ENCODE assay signal across 16 cellular contexts in the genomic region with DNA sequence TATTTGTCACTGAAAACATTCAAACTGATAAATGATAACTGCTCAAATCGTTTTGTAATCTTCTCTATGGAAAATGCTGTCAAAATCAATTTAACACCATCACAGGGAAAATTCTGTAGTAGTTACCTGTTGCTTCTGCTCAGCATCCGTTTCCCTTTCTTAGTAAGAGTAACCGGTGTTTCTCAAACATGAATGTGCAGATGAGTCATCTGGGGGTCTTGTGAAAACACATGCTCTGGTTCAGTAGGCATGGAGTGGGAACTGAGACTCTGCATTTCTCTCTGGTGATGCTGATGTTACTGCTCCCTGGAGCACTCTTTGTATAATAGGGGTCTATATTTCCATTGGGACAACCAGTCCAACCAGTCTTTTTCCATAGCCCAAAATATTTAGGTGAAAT.
DNase-seq lines count a peak whose midpoint lies in the region; ATAC-seq and TF ChIP-seq lines count a peak whose summit lies in the region.
"Had no signal": no experiment of that assay in that cellular context is flagged by ENCODE, and none has a peak within 500 bp of the region (broad histone marks: within the 10 kb centered on the region; RNA-seq: fewer than 3 reads in every experiment).

No MANE protein-coding gene starts in this region.

- no peak for TF ChIP-seq CTCF in GM13977 (IDR thresholded peaks at IDR 0.05; ENCODE audit: extremely low read depth, insufficient read depth, missing control alignments)

- ATAC-seq in GM19463 (IDR thresholded peaks at IDR 0.05; ENCODE audit: unreplicated experiment) (peak; percentile 63), HG02759 (IDR thresholded peaks at IDR 0.05; ENCODE audit: unreplicated experiment) (peak; percentile 86), HG03442 (IDR thresholded peaks at IDR 0.05; ENCODE audit: unreplicated experiment) (peak; percentile 78)
- ATAC-seq: left lobe of liver had no signal

- peak; percentile 25 for DNase-seq in GM13977 (ENCODE audit: low spot score)
- no peak for DNase-seq in NCI-H524 treated with DMSO at 0.1 percent for 48 hours (lab: John Stamatoyannopoulos, UW)
- DNase-seq in GM19238 (ENCODE audit: insufficient read length, low spot score) = no peak
- no peak for DNase-seq in NCI-H2081 (lab: John Stamatoyannopoulos, UW)
- DNase-seq in OCI-M1 (lab: John Stamatoyannopoulos, UW) = no peak
- DNase-seq: activated CD4-positive, alpha-beta T cell treated with anti-CD3 and anti-CD28 coated beads for 1 hour; activated naive CD4-positive, alpha-beta T cell treated with anti-CD3 and anti-CD28 coated beads, Interleukin-2, amount 50 U/mL, for 16 hours; Calu3; effector CD4-positive, alpha-beta T cell; GF-D8; NCI-H1930; NCI-H82 had no signal

- in situ Hi-C loops in GM13977 (cut with MboI; ENCODE audit: low pct_unique_long_range_greater_than_20kb, low sequenced_read_pairs, unreplicated experiment) = no loop called here
